ENCODE assay signal across 9 cellular contexts in genomic region chr12:103626498-103626897, GRCh38. TPM values are rescaled to one million over a fixed set of nuclear protein-coding genes. Genes with fewer than 3 reads are reported as not detected.
DNase-seq lines count a peak whose midpoint lies in the region; ATAC-seq and TF ChIP-seq lines count a peak whose summit lies in the region.
"Had no signal": no experiment of that assay in that cellular context is flagged by ENCODE, and none has a peak within 500 bp of the region (broad histone marks: within the 10 kb centered on the region; RNA-seq: fewer than 3 reads in every experiment).

No MANE protein-coding gene starts in this region.

- H3K27ac Mint-ChIP-seq in stimulated activated memory B cell treated with anti-CD40 and anti-IgM and Interleukin-4, amounts not matched to agents 10 μg/mL and 1 μg/mL and 100 μg/mL, for 72 hours, result no peak overlapping the region
- H3K27ac Mint-ChIP-seq: T-helper 1 cell treated with Interleukin-12 subunit alpha and Interleukin-12 subunit beta and Interleukin-4 antibody, amounts not matched to agents 30 μg/mL and 1 μg/mL, for 36 hours had no signal

- H3K4me3 ChIP-seq in fibroblast of mammary gland (ENCODE audit: control insufficient read depth, low read depth, low read length), result no peak overlapping the region

- H3K9me3 Mint-ChIP-seq in stimulated activated memory B cell treated with anti-CD40 and anti-IgM and Interleukin-4, amounts not matched to agents 10 μg/mL and 1 μg/mL and 100 μg/mL, for 72 hours, result peaks cover 3% of the 10 kb centered on the region
- H3K9me3 Mint-ChIP-seq: T-helper 1 cell treated with Interleukin-12 subunit alpha and Interleukin-12 subunit beta and Interleukin-4 antibody, amounts not matched to agents 30 μg/mL and 1 μg/mL, for 36 hours had no signal

- no peak overlapping the region for H3K4me3 Mint-ChIP-seq in stimulated activated memory B cell treated with anti-CD40 and anti-IgM and Interleukin-4, amounts not matched to agents 10 μg/mL and 1 μg/mL and 100 μg/mL, for 72 hours
- H3K4me3 Mint-ChIP-seq: T-helper 1 cell treated with Interleukin-12 subunit alpha and Interleukin-12 subunit beta and Interleukin-4 antibody, amounts not matched to agents 30 μg/mL and 1 μg/mL, for 36 hours had no signal

- TF ChIP-seq CTCF in fibroblast of mammary gland (conservative IDR thresholded peaks at IDR 0.05; ENCODE audit: control insufficient read depth, insufficient read depth, low read depth, low read length), result no peak
- TF ChIP-seq CTCF in GM10248 (IDR thresholded peaks at IDR 0.05; ENCODE audit: control extremely low read depth, extremely low read depth, low read depth, missing control alignments), result no peak

- H3K36me3 Mint-ChIP-seq in stimulated activated memory B cell treated with anti-CD40 and anti-IgM and Interleukin-4, amounts not matched to agents 10 μg/mL and 1 μg/mL and 100 μg/mL, for 72 hours, result no peaks in the 10 kb centered on the region

- CTCF ChIA-PET in GM10248 (lab: Yijun Ruan, JAX), result interaction anchor here (1.2 to 1.8 kb wide), 2 partner anchors 14 to 743 kb away, joined by 4 to 5 read pairs; no protein-coding TSS in a partner anchor

- no peak for ATAC-seq in stimulated activated memory B cell treated with anti-CD40 and anti-IgM and Interleukin-4, amounts not matched to agents 10 μg/mL and 1 μg/mL and 100 μg/mL, for 72 hours

- DNase-seq in DMS53 treated with DMSO at 0.1 percent for 48 hours (lab: John Stamatoyannopoulos, UW; ENCODE audit: unreplicated experiment), result peak; percentile 98
- DNase-seq in NCI-H446 (lab: John Stamatoyannopoulos, UW), result peak; percentile 73 to 85
- peak; percentile 44 for DNase-seq in fibroblast of mammary gland (ENCODE audit: low read depth)
- DNase-seq in posterior vena cava (ENCODE audit: low spot score), result peak; percentile 76
- no peak for DNase-seq in NCI-H187 (lab: John Stamatoyannopoulos, UW)
- no peak for DNase-seq in GM10248 (ENCODE audit: extremely low spot score)
- DNase-seq in RPMI8226, result no peak

- H3K4me1 Mint-ChIP-seq in stimulated activated memory B cell treated with anti-CD40 and anti-IgM and Interleukin-4, amounts not matched to agents 10 μg/mL and 1 μg/mL and 100 μg/mL, for 72 hours, result no peaks in the 10 kb centered on the region

- POLR2A ChIA-PET in GM10248 (lab: Yijun Ruan, JAX), result no interaction called here

- intact Hi-C loops in posterior vena cava (cut with DNase I), result no loop called here

- H3K27me3 Mint-ChIP-seq in stimulated activated memory B cell treated with anti-CD40 and anti-IgM and Interleukin-4, amounts not matched to agents 10 μg/mL and 1 μg/mL and 100 μg/mL, for 72 hours, result no peaks in the 10 kb centered on the region

RNA-seq across cellular contexts. Expression of gene STAB2, which starts 39.4 kb away (rescaled TPM):
- 1 to 10 TPM in 1 of 2 donors, under 1 TPM in 1; 0.46 to 1.2 TPM for total RNA-seq in posterior vena cava

Comparison
In these comparisons a context has a peak if more than half of its experiments do, and no peak if none do; other contexts are left out.
1. DNase-seq: peak in DMS53 treated with DMSO at 0.1 percent for 48 hours (single experiment), NCI-H446 (2 of 2), fibroblast of mammary gland (single experiment) and posterior vena cava (single experiment); none in NCI-H187 (0 of 2), GM10248 (single experiment) and RPMI8226 (single experiment).